ENCODE assay signal across 8 cellular contexts in genomic region chr2:171574149-171574795, GRCh38.
A peak's percentile ranks its signal among the peaks of the same experiment; 100 is the strongest.
DNase-seq lines count a peak whose midpoint lies in the region; ATAC-seq and TF ChIP-seq lines count a peak whose summit lies in the region.

No MANE protein-coding gene starts in this region.

- in situ Hi-C loops in GM13977 (cut with MboI; ENCODE audit: low pct_unique_long_range_greater_than_20kb, low sequenced_read_pairs, unreplicated experiment), result no loop called here

- DNase-seq in GM13977 (ENCODE audit: low spot score), result peak; percentile 84
- peak; percentile 47 for DNase-seq in NCI-H2171 treated with DMSO at 0.1 percent for 48 hours (lab: John Stamatoyannopoulos, UW)
- peak; percentile 67 for DNase-seq in central memory CD4-positive, alpha-beta T cell
- DNase-seq in left kidney (ENCODE audit: low read depth, low spot score), result peak; percentile 87
- DNase-seq in stimulated activated CD4-positive, alpha-beta T cell treated with anti-CD3 and anti-CD28 coated beads, Interleukin-4, amount 100 ng/mL, for 1 hour, result peak; percentile 85

- peak; percentile 78 for ATAC-seq in HG02973 (IDR thresholded peaks at IDR 0.05; ENCODE audit: unreplicated experiment)
- ATAC-seq in activated CD4-positive, CD25-positive, alpha-beta regulatory T cell treated with anti-CD3 and anti-CD28 coated beads, Interleukin-2, amount 50 U/mL, for 24 hours, result peak; percentile 91 to 92

- no peak overlapping the region for H3K27ac ChIP-seq in 22Rv1

- peak; percentile 86 for TF ChIP-seq CTCF in 22Rv1 (IDR thresholded peaks at IDR 0.05)
- TF ChIP-seq CTCF in GM13977 (IDR thresholded peaks at IDR 0.05; ENCODE audit: extremely low read depth, insufficient read depth, missing control alignments), result peak; percentile 93
